ENCODE assay signal across 26 cellular contexts in the genomic region with DNA sequence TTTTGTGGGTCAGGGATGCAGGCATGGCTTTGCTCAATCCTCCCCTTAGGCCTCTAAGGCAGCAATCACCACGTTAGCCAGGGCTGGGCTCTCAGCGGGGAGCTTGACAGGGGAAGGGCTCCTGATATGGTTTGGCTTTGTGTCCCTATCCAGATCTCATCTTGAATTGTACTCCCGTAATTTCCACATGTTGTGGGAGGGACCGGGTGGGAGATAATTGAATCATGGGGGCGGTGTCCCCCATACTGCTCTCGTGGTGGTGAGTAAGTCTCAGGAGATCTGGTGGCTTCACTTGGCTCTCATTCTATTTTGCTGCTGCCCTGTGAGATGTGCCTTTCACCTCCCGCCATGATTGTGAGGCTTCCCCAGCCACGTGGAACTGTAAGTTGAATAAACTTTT. TPM values are rescaled to one million over a fixed set of nuclear protein-coding genes. Genes with fewer than 3 reads are reported as not detected.
A peak's percentile ranks its signal among the peaks of the same experiment; 100 is the strongest.
DNase-seq lines count a peak whose midpoint lies in the region; ATAC-seq, FAIRE-seq and TF ChIP-seq lines count a peak whose summit lies in the region.
"Had no signal": no experiment of that assay in that cellular context is flagged by ENCODE, and none has a peak within 500 bp of the region (broad histone marks: within the 10 kb centered on the region; RNA-seq: fewer than 3 reads in every experiment).

No MANE protein-coding gene starts in this region.

- peaks cover 68% of the 10 kb centered on the region for H3K27me3 Mint-ChIP-seq in chondrocyte (ENCODE audit: low read depth)

- no peak overlapping the region for H3K4me2 ChIP-seq in osteoblast (ENCODE audit: insufficient read depth, low read length)
- H3K4me2 ChIP-seq in HepG2 (ENCODE audit: low read depth, low read length): no peak overlapping the region
- H3K4me2 ChIP-seq: BLaER1 treated with 17β-estradiol and CSF1 and Interleukin-3, amounts not matched to agents 10 nM and 100 nM; GM23338 had no signal

- no peak overlapping the region for H3K27ac ChIP-seq in left ventricle myocardium inferior (replicated peaks)
- no peak overlapping the region for H3K27ac ChIP-seq in osteoblast (ENCODE audit: low read depth, low read length)
- no peak overlapping the region for H3K27ac ChIP-seq in HepG2 (ENCODE audit: extremely low read length, insufficient read depth, low read length)
- H3K27ac ChIP-seq: 22Rv1; BLaER1 treated with 17β-estradiol and CSF1 and Interleukin-3, amounts not matched to agents 10 nM and 100 nM had no signal

- H3K9me3 ChIP-seq in left ventricle myocardium inferior (replicated peaks) (no peaks in the 10 kb centered on the region), osteoblast (ENCODE audit: low read depth, low read length) (no peaks in the 10 kb centered on the region), HepG2 (ENCODE audit: low read length) (no peaks in the 10 kb centered on the region)
- H3K9me3 ChIP-seq: BE2C; BLaER1 treated with 17β-estradiol and CSF1 and Interleukin-3, amounts not matched to agents 10 nM and 100 nM had no signal

- H3K27me3 ChIP-seq in left ventricle myocardium inferior (ENCODE audit: low read depth) (peaks cover 72% of the 10 kb centered on the region), osteoblast (ENCODE audit: insufficient read depth, low read length) (peaks cover 3% of the 10 kb centered on the region), HepG2 (ENCODE audit: control insufficient read depth in 1 of 2, insufficient read depth in 2 of 2, low read length in 2 of 2) (peaks cover 11 to 84% of the 10 kb centered on the region in 2 experiments; a peak in 4 of 5 replicates)

- intact Hi-C loops in Right ventricle myocardium superior (cut with DNase I) (no loop called here), left ventricle myocardium inferior (cut with micrococcal nuclease) (no loop called here), HepG2 (cut with micrococcal nuclease; ENCODE audit: unreplicated experiment) (no loop called here)

- H3K79me2 ChIP-seq in osteoblast (ENCODE audit: insufficient read depth, low read length): no peaks in the 10 kb centered on the region
- no peaks in the 10 kb centered on the region for H3K79me2 ChIP-seq in HepG2 (ENCODE audit: insufficient read depth, low read length)

- ATAC-seq in Right ventricle myocardium superior (ENCODE audit: poor library complexity) (no peak), HepG2 (no peak)
- ATAC-seq: GM12878, GM23338, HCT116 had no signal

- TF ChIP-seq RAD21 in HepG2 (CRISPR knock-in tag; IDR thresholded peaks at IDR 0.05): no peak

- 1% methylated on average over 5 of the region's 8 CpGs for WGBS in HepG2 (ENCODE audit: low lambda C conversion rate)

- H3K4me1 Mint-ChIP-seq in chondrocyte (ENCODE audit: low read depth): no peaks in the 10 kb centered on the region
- H3K4me1 Mint-ChIP-seq: CD14-positive monocyte; CD8-positive, alpha-beta memory T cell had no signal

- H3K4me3 Mint-ChIP-seq in chondrocyte (ENCODE audit: unreplicated experiment): no peak overlapping the region
- H3K4me3 Mint-ChIP-seq: CD14-positive monocyte; CD4-positive, alpha-beta T cell; CD8-positive, alpha-beta memory T cell; GM23338; H9; HFFc6 had no signal

- CTCF ChIA-PET in HepG2 (lab: Yijun Ruan, JAX; ENCODE audit: low intra/inter-chr PET ratio, low total read pairs): no interaction called here

- H4K20me1 ChIP-seq in osteoblast (ENCODE audit: insufficient read depth, low read length) (no peaks in the 10 kb centered on the region), HepG2 (ENCODE audit: insufficient read depth, low read length) (no peaks in the 10 kb centered on the region)

- no peaks in the 10 kb centered on the region for H3K36me3 Mint-ChIP-seq in chondrocyte (ENCODE audit: low read depth)
- H3K36me3 Mint-ChIP-seq: CD14-positive monocyte; CD8-positive, alpha-beta memory T cell had no signal

- H2AFZ ChIP-seq in osteoblast (ENCODE audit: low read length): no peak overlapping the region
- no peak overlapping the region for H2AFZ ChIP-seq in HepG2 (ENCODE audit: low read length)
- H2AFZ ChIP-seq: GM23338 had no signal

- H3K27ac Mint-ChIP-seq in chondrocyte (ENCODE audit: unreplicated experiment): no peak overlapping the region
- H3K27ac Mint-ChIP-seq: CD14-positive monocyte; CD4-positive, alpha-beta T cell; GM23338; H9; HFFc6 had no signal

- BruUV-seq in HepG2 (replicated peaks; lab: Mats Ljungman, UMichigan): no TSS peak

- in situ Hi-C loops in HepG2 (cut with HindIII; ENCODE audit: extremely low pct_ligation_motif_present, low pct_unique_long_range_greater_than_20kb): no loop called here

- no peak for TF ChIP-seq EP300 in HepG2 (IDR thresholded peaks at IDR 0.05; ENCODE audit: low read depth in 2 of 2, low read length in 2 of 2)
- no peak for TF ChIP-seq EP300 in HepG2 (CRISPR knock-in tag; IDR thresholded peaks at IDR 0.05; ENCODE audit: borderline replicate concordance)

- H3K9me3 Mint-ChIP-seq in chondrocyte (ENCODE audit: low read depth): no peaks in the 10 kb centered on the region
- H3K9me3 Mint-ChIP-seq: CD4-positive, alpha-beta T cell; CD8-positive, alpha-beta memory T cell; GM23338; H9; HFFc6 had no signal

- DNase-seq in Right ventricle myocardium superior: peak; percentile 0
- DNase-seq in left ventricle myocardium inferior: no peak
- peak; percentile 15 for DNase-seq in chondrocyte (ENCODE audit: low spot score)
- DNase-seq in osteoblast (ENCODE audit: insufficient read length, low spot score, missing footprints): peak; percentile 58
- DNase-seq in AML-193 (lab: John Stamatoyannopoulos, UW): no peak
- DNase-seq in HepG2 (ENCODE audit: low spot score): no peak
- DNase-seq: CD4-positive, alpha-beta T cell; CD8-positive, alpha-beta memory T cell; DMS 273 treated with DMSO at 0.1 percent for 48 hours; DMS79; EL; GDM1; H9; HFFc6 had no signal

- POLR2A ChIA-PET in HepG2 (lab: Yijun Ruan, JAX): no interaction called here

- no peak for FAIRE-seq in HepG2 (lab: Jason Lieb, UNC)
- FAIRE-seq: A204.1, D721Med, GM12878, GM19239 had no signal

- H3K4me3 ChIP-seq in left ventricle myocardium inferior: no peak overlapping the region
- no peak overlapping the region for H3K4me3 ChIP-seq in osteoblast (ENCODE audit: insufficient read depth, low read length)
- no peak overlapping the region for H3K4me3 ChIP-seq in HepG2 (replicated peaks in 1 of 3; ENCODE audit: insufficient read depth in 1 of 3, low read depth in 2 of 3, low read length in 3 of 3)
- H3K4me3 ChIP-seq: BLaER1 treated with 17β-estradiol and CSF1 and Interleukin-3, amounts not matched to agents 10 nM and 100 nM; GM12878; GM23338 had no signal

- TF ChIP-seq CTCF in left ventricle myocardium inferior (IDR thresholded peaks at IDR 0.05; ENCODE audit: borderline replicate concordance): no peak
- TF ChIP-seq CTCF in chondrocyte (IDR thresholded peaks at IDR 0.05): no peak
- TF ChIP-seq CTCF in osteoblast (IDR thresholded peaks at IDR 0.05; ENCODE audit: extremely low read depth, low read depth, low read length): no peak
- no peak for TF ChIP-seq CTCF in HepG2 (CRISPR knock-in tag; IDR thresholded peaks at IDR 0.05)

- no peak for TF ChIP-seq POLR2A in HepG2 (IDR thresholded peaks at IDR 0.05; ENCODE audit: insufficient read depth in 1 of 2, low read depth in 2 of 2, low read length in 2 of 2)

- H3K4me1 ChIP-seq in left ventricle myocardium inferior: no peaks in the 10 kb centered on the region
- no peaks in the 10 kb centered on the region for H3K4me1 ChIP-seq in osteoblast (ENCODE audit: insufficient read depth, low read length)
- no peaks in the 10 kb centered on the region for H3K4me1 ChIP-seq in HepG2 (ENCODE audit: insufficient read depth, low read length)
- H3K4me1 ChIP-seq: BE2C had no signal

- H3K36me3 ChIP-seq in left ventricle myocardium inferior (no peaks in the 10 kb centered on the region), osteoblast (ENCODE audit: insufficient read depth, low read length) (no peaks in the 10 kb centered on the region), HepG2 (replicated peaks in 1 of 2; ENCODE audit: control insufficient read depth in 1 of 2, insufficient read depth in 2 of 2, low read length in 2 of 2) (no peaks in the 10 kb centered on the region)
- H3K36me3 ChIP-seq: BE2C; BLaER1 treated with 17β-estradiol and CSF1 and Interleukin-3, amounts not matched to agents 10 nM and 100 nM had no signal

- no peak overlapping the region for H3K9ac ChIP-seq in HepG2 (ENCODE audit: insufficient read depth, low read depth, low read length)
- H3K9ac ChIP-seq: BLaER1 treated with 17β-estradiol and CSF1 and Interleukin-3, amounts not matched to agents 10 nM and 100 nM had no signal

RNA-seq across cellular contexts. Expression of a gene that starts 11.5 kb away (rescaled TPM):
- total RNA-seq in Right ventricle myocardium superior (15.8 TPM), left ventricle myocardium inferior (18.6 TPM), chondrocyte (not detected in 3 replicates), osteoblast (not detected in 2 replicates), HepG2 (2016; rRNA removed; fragmentation: Illumina TruSeq; extraction: Trizol) (not detected in 2 replicates)
- total RNA-seq in HepG2 (2016; cell fraction: cytosol; rRNA removed; fragmentation: Illumina TruSeq; extraction: Trizol; ENCODE audit: low read depth): not detected in 2 replicates
- total RNA-seq in HepG2 (2016; cell fraction: insoluble cytoplasmic fraction; rRNA removed; fragmentation: Illumina TruSeq; extraction: Trizol): not detected in 2 replicates
- total RNA-seq in HepG2 (2016; cell fraction: membrane; rRNA removed; fragmentation: Illumina TruSeq; extraction: Trizol): not detected in 2 replicates
- not detected in 2 replicates for total RNA-seq in HepG2 (2016; cell fraction: nucleus; rRNA removed; fragmentation: Illumina TruSeq; extraction: Trizol)
- polyA plus RNA-seq in HepG2 (2011; rRNA removed): not detected in 2 replicates
- polyA plus RNA-seq in HepG2 (2011; cell fraction: cytosol; rRNA removed): not detected in 2 replicates
- not detected in 2 replicates for polyA plus RNA-seq in HepG2 (2011; cell fraction: nucleus; rRNA removed)
- not detected in 2 replicates for polyA plus RNA-seq in HepG2 (2012)
- not detected in 2 replicates for polyA plus RNA-seq in HepG2 (2016; cell fraction: cytosol; fragmentation: Illumina TruSeq; extraction: Trizol; ENCODE audit: low read depth)
- not detected in 2 replicates for polyA plus RNA-seq in HepG2 (2016; cell fraction: insoluble cytoplasmic fraction; fragmentation: Illumina TruSeq; extraction: Trizol; ENCODE audit: low read depth)
- polyA plus RNA-seq in HepG2 (2016; cell fraction: membrane; fragmentation: Illumina TruSeq; extraction: Trizol; ENCODE audit: low read depth): not detected in 2 replicates
- not detected in 2 replicates for polyA plus RNA-seq in HepG2 (2016; cell fraction: nucleus; fragmentation: Illumina TruSeq; extraction: Trizol; ENCODE audit: insufficient read depth, low read depth)
- polyA minus RNA-seq in HepG2 (2011; rRNA and poly(A)+ RNA removed; ENCODE audit: low replicate concordance): 0.09 TPM in 1 of 2 replicates, not detected in the other
- polyA minus RNA-seq in HepG2 (2011; cell fraction: cytosol; rRNA and poly(A)+ RNA removed): not detected in 2 replicates
- polyA minus RNA-seq in HepG2 (2011; cell fraction: nucleus; rRNA and poly(A)+ RNA removed): not detected in 2 replicates
- total RNA-seq: CD4-positive, alpha-beta T cell; CD8-positive, alpha-beta memory T cell; GM12878; H4; HFFc6 had no signal
- polyA plus RNA-seq: AG04450; CD14-positive monocyte; CD8-positive, alpha-beta memory T cell; GM12878 had no signal

Comparison
In these comparisons a context has a peak if more than half of its experiments do, and no peak if none do; other contexts are left out.
1. DNase-seq: peak in Right ventricle myocardium superior (single experiment), chondrocyte (single experiment) and osteoblast (single experiment); none in left ventricle myocardium inferior (single experiment), AML-193 (0 of 2) and HepG2 (single experiment).
2. RNA of a gene that starts 11.5 kb away (total RNA-seq): 18.6 TPM in left ventricle myocardium inferior (single experiment) and 15.8 TPM in Right ventricle myocardium superior (single experiment); not detected in chondrocyte, not detected in osteoblast and not detected in HepG2; every median in the first group is over 10 times any median in the second.